8 cellular contexts compared by ENCODE assay signal in genomic region chr17:76005263-76006149, GRCh38. TPM values are rescaled to one million over a fixed set of nuclear protein-coding genes. Genes with fewer than 3 reads are reported as not detected.
A peak's percentile ranks its signal among the peaks of the same experiment; 100 is the strongest.
DNase-seq lines count a peak whose midpoint lies in the region; ATAC-seq and TF ChIP-seq lines count a peak whose summit lies in the region.

No MANE protein-coding gene starts in this region.

- H3K9me3 ChIP-seq in SU-DHL-6 (ENCODE audit: insufficient read depth, low read length), result no peaks in the 10 kb centered on the region
- no peaks in the 10 kb centered on the region for H3K9me3 ChIP-seq in heart right ventricle
- H3K9me3 ChIP-seq in sigmoid colon, result no peaks in the 10 kb centered on the region

- POLR2A ChIA-PET in activated naive CD8-positive, alpha-beta T cell treated with anti-CD3 and anti-CD28 coated beads, Interleukin-2, amount 10 ng/mL, durations not matched to agents 7 days and 5 days (lab: Charles Lee), result interaction anchor here (1.0 to 1.3 kb wide), 2 partner anchors 9 to 100 kb away, joined by 3 to 4 read pairs; no protein-coding TSS in a partner anchor

- peak; percentile 68 for TF ChIP-seq CTCF in SU-DHL-6 (IDR thresholded peaks at IDR 0.05; ENCODE audit: insufficient read depth, low read length, poor library complexity, severe bottlenecking)
- TF ChIP-seq CTCF in heart right ventricle (IDR thresholded peaks at IDR 0.05), result peak; percentile 63 to 80 (median 78)
- TF ChIP-seq CTCF in sigmoid colon (IDR thresholded peaks at IDR 0.05), result peak; percentile 45 to 63 (median 62)

- H3K4me1 Mint-ChIP-seq in activated naive CD8-positive, alpha-beta T cell treated with anti-CD3 and anti-CD28 coated beads, Interleukin-2, amount 10 ng/mL, durations not matched to agents 7 days and 5 days, result peaks cover 5% of the 10 kb centered on the region

- no peak overlapping the region for H3K9ac ChIP-seq in SU-DHL-6 (ENCODE audit: low read length)

- no peak overlapping the region for H3K27ac ChIP-seq in SU-DHL-6 (ENCODE audit: low read depth, low read length)
- H3K27ac ChIP-seq in heart right ventricle, result peak overlapping the region in 3 of 10 donors; percentile 2 to 36 (median 31)
- H3K27ac ChIP-seq in sigmoid colon, result no peak overlapping the region

- no peaks in the 10 kb centered on the region for H3K36me3 ChIP-seq in SU-DHL-6 (ENCODE audit: low read length)
- peaks cover 0 to 12% (median 0%) of the 10 kb centered on the region in 9 donors for H3K36me3 ChIP-seq in heart right ventricle
- H3K36me3 ChIP-seq in sigmoid colon, result peaks cover 0 to 4% (median 0%) of the 10 kb centered on the region in 4 donors

- H3K9me2 ChIP-seq in SU-DHL-6 (replicated peaks; ENCODE audit: insufficient read depth, low read length), result no peaks in the 10 kb centered on the region

- TF ChIP-seq POLR2A in sigmoid colon (IDR thresholded peaks at IDR 0.05), result no peak

- no peak for TF ChIP-seq EP300 in sigmoid colon (IDR thresholded peaks at IDR 0.05)

- no peak overlapping the region for H2AFZ ChIP-seq in SU-DHL-6 (ENCODE audit: low read depth, low read length, severe bottlenecking)

- H3K4me2 ChIP-seq in SU-DHL-6 (ENCODE audit: low read depth, low read length, poor library complexity, severe bottlenecking), result no peak overlapping the region

- no peak overlapping the region for H3K4me3 ChIP-seq in SU-DHL-6 (ENCODE audit: insufficient read depth, low read length, poor library complexity, severe bottlenecking)
- no peak overlapping the region for H3K4me3 ChIP-seq in heart right ventricle
- no peak overlapping the region for H3K4me3 ChIP-seq in sigmoid colon

- peak; percentile 67 for ATAC-seq in activated naive CD8-positive, alpha-beta T cell treated with anti-CD3 and anti-CD28 coated beads, Interleukin-2, amount 10 ng/mL, durations not matched to agents 7 days and 5 days (ENCODE audit: low read depth)
- ATAC-seq in heart right ventricle, result peak; percentile 35 to 75 (median 64)
- no peak for ATAC-seq in HG02973 (IDR thresholded peaks at IDR 0.05; ENCODE audit: unreplicated experiment)
- no peak for ATAC-seq in HG03460 (IDR thresholded peaks at IDR 0.05; ENCODE audit: unreplicated experiment)

- no peaks in the 10 kb centered on the region for H3K79me2 ChIP-seq in SU-DHL-6 (ENCODE audit: insufficient read depth, low read length)

- whole genome bisulfite sequencing in heart right ventricle, 2 donors, result 49 to 51% methylated on average over 16 of the region's 16 CpGs
- WGBS in sigmoid colon, 2 donors, result 43 to 53% methylated on average over 16 of the region's 16 CpGs

- DNase-seq in ELF-1 (ENCODE audit: low read depth, low spot score) (peak; percentile 84), NCI-H1105 (lab: John Stamatoyannopoulos, UW) (peak; percentile 66), heart right ventricle (peak; percentile 66 to 78), sigmoid colon (peak; percentile 85)
- DNase-seq in activated naive CD8-positive, alpha-beta T cell treated with anti-CD3 and anti-CD28 coated beads, Interleukin-2, amount 10 ng/mL, durations not matched to agents 7 days and 5 days, result peak; percentile 79

- no peaks in the 10 kb centered on the region for H3K9me3 Mint-ChIP-seq in activated naive CD8-positive, alpha-beta T cell treated with anti-CD3 and anti-CD28 coated beads, Interleukin-2, amount 10 ng/mL, durations not matched to agents 7 days and 5 days

- H3K27me3 ChIP-seq in SU-DHL-6 (ENCODE audit: low read length) (no peaks in the 10 kb centered on the region), heart right ventricle (no peaks in the 10 kb centered on the region), sigmoid colon (no peaks in the 10 kb centered on the region)

- no peaks in the 10 kb centered on the region for H4K20me1 ChIP-seq in SU-DHL-6 (ENCODE audit: low read depth, low read length)

- H3K36me3 Mint-ChIP-seq in activated naive CD8-positive, alpha-beta T cell treated with anti-CD3 and anti-CD28 coated beads, Interleukin-2, amount 10 ng/mL, durations not matched to agents 7 days and 5 days, result no peaks in the 10 kb centered on the region

- peak overlapping the region; percentile 62 for H3K27ac Mint-ChIP-seq in activated naive CD8-positive, alpha-beta T cell treated with anti-CD3 and anti-CD28 coated beads, Interleukin-2, amount 10 ng/mL, durations not matched to agents 7 days and 5 days

- H3K4me1 ChIP-seq in heart right ventricle, result peaks cover 0 to 15% (median 0%) of the 10 kb centered on the region in 9 donors
- H3K4me1 ChIP-seq in sigmoid colon, result peaks cover 0 to 10% (median 0%) of the 10 kb centered on the region in 4 donors

- H3F3A ChIP-seq in SU-DHL-6 (ENCODE audit: insufficient read depth), result no peaks in the 10 kb centered on the region

- H3K4me3 Mint-ChIP-seq in activated naive CD8-positive, alpha-beta T cell treated with anti-CD3 and anti-CD28 coated beads, Interleukin-2, amount 10 ng/mL, durations not matched to agents 7 days and 5 days, result no peak overlapping the region

- intact Hi-C loops in heart right ventricle (cut with DNase I), result loop anchor here (1.0 to 10.0 kb wide), 5 partner anchors 98 to 241 kb away; partner anchors contain the start of genes MRPL38 (in 4 of the 10) and GALK1 (in 1 of the 10)
- intact Hi-C loops in sigmoid colon (cut with DNase I), result loop anchor here (1.0 to 10.0 kb wide), 2 partner anchors 100 to 179 kb away; no protein-coding TSS in a partner anchor

- H3K27me3 Mint-ChIP-seq in activated naive CD8-positive, alpha-beta T cell treated with anti-CD3 and anti-CD28 coated beads, Interleukin-2, amount 10 ng/mL, durations not matched to agents 7 days and 5 days, result no peaks in the 10 kb centered on the region

RNA-seq across cellular contexts. Expression of gene CDK3, which starts 4.9 kb away (rescaled TPM):
- 1 to 10 TPM; 7.5 to 8.2 TPM for total RNA-seq in activated naive CD8-positive, alpha-beta T cell treated with anti-CD3 and anti-CD28 coated beads, Interleukin-2, amount 10 ng/mL, durations not matched to agents 7 days and 5 days
- total RNA-seq in heart right ventricle (1 to 10 TPM in 7 of 10 donors, under 1 TPM in 3; 0.52 to 2.2 (median 1.3) TPM), sigmoid colon (1 to 10 TPM in 2 of 4 donors, under 1 TPM in 1, not detected in 1; 0.71 to 2.6 (median 1.4) TPM)
- polyA plus RNA-seq in heart right ventricle (10 to 100 TPM in 1 of 2 donors, 1 to 10 TPM in 1; 2.4 to 11.3 TPM), sigmoid colon (10 to 100 TPM; 11.9 to 15.0 (median 15.0) TPM)

RNA-seq across cellular contexts. Expression of gene EVPL, which starts 21.6 kb away (rescaled TPM):
- under 1 TPM; 0.78 to 0.85 TPM for total RNA-seq in activated naive CD8-positive, alpha-beta T cell treated with anti-CD3 and anti-CD28 coated beads, Interleukin-2, amount 10 ng/mL, durations not matched to agents 7 days and 5 days
- under 1 TPM in 4 of 10 donors, not detected in 6; 0.04 to 0.31 (median 0.05) TPM for total RNA-seq in heart right ventricle
- polyA plus RNA-seq in heart right ventricle, result under 1 TPM; 0.04 to 0.07 TPM
- 10 to 100 TPM in 1 of 4 donors, 1 to 10 TPM in 3; 2.9 to 23.5 (median 7.2) TPM for total RNA-seq in sigmoid colon
- polyA plus RNA-seq in sigmoid colon, result 10 to 100 TPM in 1 of 3 donors, 1 to 10 TPM in 2; 4.6 to 16.0 (median 4.8) TPM

RNA-seq across cellular contexts. Expression of gene TEN1, which starts 26.5 kb away (rescaled TPM):
- 10 to 100 TPM; 15.9 to 17.1 TPM for total RNA-seq in activated naive CD8-positive, alpha-beta T cell treated with anti-CD3 and anti-CD28 coated beads, Interleukin-2, amount 10 ng/mL, durations not matched to agents 7 days and 5 days
- total RNA-seq in heart right ventricle (10 to 100 TPM in 3 of 10 donors, 1 to 10 TPM in 7; 4.4 to 13.3 (median 9.0) TPM), sigmoid colon (10 to 100 TPM in 1 of 4 donors, 1 to 10 TPM in 3; 5.3 to 14.8 (median 7.8) TPM)
- polyA plus RNA-seq in heart right ventricle (10 to 100 TPM; 19.5 to 20.1 TPM), sigmoid colon (10 to 100 TPM; 30.5 to 78.8 (median 57.1) TPM)

RNA-seq across cellular contexts. Expression of gene ACOX1, which starts 26.5 kb away (rescaled TPM):
- total RNA-seq in activated naive CD8-positive, alpha-beta T cell treated with anti-CD3 and anti-CD28 coated beads, Interleukin-2, amount 10 ng/mL, durations not matched to agents 7 days and 5 days, result 10 to 100 TPM; 28.3 to 30.2 TPM
- 100 to 1,000 TPM in 1 of 10 donors, 10 to 100 TPM in 9; 76.0 to 105 (median 94.0) TPM for total RNA-seq in heart right ventricle
- 10 to 100 TPM; 11.1 to 45.8 TPM for polyA plus RNA-seq in heart right ventricle
- 10 to 100 TPM; 32.7 to 38.9 (median 36.5) TPM for total RNA-seq in sigmoid colon
- polyA plus RNA-seq in sigmoid colon, result 10 to 100 TPM; 31.3 to 93.2 (median 32.4) TPM

Comparison
In these comparisons a context has a peak if more than half of its experiments do, and no peak if none do; other contexts are left out.
1. ATAC-seq: peak in activated naive CD8-positive, alpha-beta T cell treated with anti-CD3 and anti-CD28 coated beads, Interleukin-2, amount 10 ng/mL, durations not matched to agents 7 days and 5 days (single experiment) and heart right ventricle (8 of 8); none in HG02973 (single experiment) and HG03460 (single experiment).
2. Peak in every context shown above with its lines, with median percentiles within 50 percentile points of each other: DNase-seq and CTCF ChIP-seq.